ENCODE assay signal across 19 cellular contexts in the genomic region with DNA sequence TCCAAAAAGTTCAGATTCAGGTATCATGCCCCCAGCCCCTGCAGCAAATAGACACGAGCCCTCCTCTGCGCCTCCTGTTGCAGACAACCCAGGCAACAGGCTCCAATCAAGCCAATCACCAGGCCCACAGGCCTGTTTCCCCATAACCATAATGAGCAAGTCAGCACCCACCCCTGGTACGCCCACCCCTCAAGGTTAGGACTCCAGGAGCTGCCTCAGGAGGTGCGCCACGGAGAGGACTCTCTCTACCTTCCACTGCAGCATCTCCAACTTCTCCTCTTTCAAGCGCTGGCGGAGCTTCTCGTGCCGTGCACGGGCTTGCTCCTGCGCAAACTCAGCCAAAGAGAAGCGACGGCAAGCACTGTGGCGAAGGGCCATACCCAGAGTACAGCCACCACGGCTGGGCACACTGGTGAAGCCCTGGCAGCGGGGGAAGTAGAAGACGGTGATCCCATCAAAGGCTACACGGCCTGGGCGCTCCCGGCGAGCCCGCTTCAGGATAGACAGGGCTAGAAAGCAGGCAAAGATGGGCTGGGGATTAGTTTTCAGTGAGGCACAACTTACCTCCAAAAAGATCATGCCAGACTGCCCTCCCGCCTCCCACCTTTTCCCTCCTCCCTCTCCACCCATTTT. TPM values are rescaled to one million over a fixed set of nuclear protein-coding genes. Genes with fewer than 3 reads are reported as not detected.
DNase-seq lines count a peak whose midpoint lies in the region; ATAC-seq and TF ChIP-seq lines count a peak whose summit lies in the region.
"Had no signal": no experiment of that assay in that cellular context is flagged by ENCODE, and none has a peak within 500 bp of the region (broad histone marks: within the 10 kb centered on the region; RNA-seq: fewer than 3 reads in every experiment).

No MANE protein-coding gene starts in this region.

- H2AFZ ChIP-seq in trophoblast cell (ENCODE audit: insufficient read depth, low read length, poor library complexity) = no peak overlapping the region
- H2AFZ ChIP-seq: hepatocyte had no signal

- H3K27me3 Mint-ChIP-seq in activated CD4-positive, alpha-beta T cell treated with anti-CD3 and anti-CD28 coated beads for 36 hours = no peaks in the 10 kb centered on the region
- H3K27me3 Mint-ChIP-seq in HFFc6 (ENCODE audit: insufficient read depth) = peaks cover 11% of the 10 kb centered on the region
- H3K27me3 Mint-ChIP-seq in dendritic cell treated with granulocyte-macrophage colony-stimulating factor and Interleukin-4, amounts not matched to agents 40 ng/mL and 50 ng/mL, for 4 days = no peaks in the 10 kb centered on the region
- H3K27me3 Mint-ChIP-seq: stimulated activated memory B cell treated with anti-CD40 and anti-IgM and Interleukin-4, amounts not matched to agents 10 μg/mL and 1 μg/mL and 100 μg/mL, for 72 hours had no signal

- H3K18ac ChIP-seq in trophoblast cell (ENCODE audit: low read length) = peak overlapping the region; percentile 8

- no peak overlapping the region for H4K12ac ChIP-seq in trophoblast cell (ENCODE audit: low read depth, low read length)

- no peaks in the 10 kb centered on the region for H3K9me3 ChIP-seq in trophoblast cell (ENCODE audit: insufficient read depth, low read depth, low read length)
- H3K9me3 ChIP-seq: A549, pancreas, uterus had no signal

- no peak overlapping the region for H3K23ac ChIP-seq in trophoblast cell (ENCODE audit: low read length)

- peaks cover 72% of the 10 kb centered on the region for H3K4me1 Mint-ChIP-seq in activated CD4-positive, alpha-beta T cell treated with anti-CD3 and anti-CD28 coated beads for 36 hours
- peaks cover 76% of the 10 kb centered on the region for H3K4me1 Mint-ChIP-seq in HFFc6 (ENCODE audit: low read depth)
- peaks cover 91% of the 10 kb centered on the region for H3K4me1 Mint-ChIP-seq in dendritic cell treated with granulocyte-macrophage colony-stimulating factor and Interleukin-4, amounts not matched to agents 40 ng/mL and 50 ng/mL, for 4 days (ENCODE audit: low read depth)

- H3K36me3 Mint-ChIP-seq in activated CD4-positive, alpha-beta T cell treated with anti-CD3 and anti-CD28 coated beads for 36 hours (ENCODE audit: low read depth) = peaks cover 94% of the 10 kb centered on the region
- H3K36me3 Mint-ChIP-seq in HFFc6 (ENCODE audit: low read depth) = peaks cover 21% of the 10 kb centered on the region
- peaks cover 67% of the 10 kb centered on the region for H3K36me3 Mint-ChIP-seq in dendritic cell treated with granulocyte-macrophage colony-stimulating factor and Interleukin-4, amounts not matched to agents 40 ng/mL and 50 ng/mL, for 4 days (ENCODE audit: low read depth)

- ATAC-seq in activated CD4-positive, alpha-beta T cell treated with anti-CD3 and anti-CD28 coated beads for 36 hours = no peak
- ATAC-seq in HG02642 (IDR thresholded peaks at IDR 0.05; ENCODE audit: poor library complexity, unreplicated experiment) (no peak), HG03571 (IDR thresholded peaks at IDR 0.05; ENCODE audit: unreplicated experiment) (no peak), HG03354 (IDR thresholded peaks at IDR 0.05; ENCODE audit: poor library complexity, severe bottlenecking, unreplicated experiment) (no peak)
- ATAC-seq: A549; pancreas; stimulated activated memory B cell treated with anti-CD40 and anti-IgM and Interleukin-4, amounts not matched to agents 10 μg/mL and 1 μg/mL and 100 μg/mL, for 72 hours had no signal

- POLR2A ChIA-PET in activated CD4-positive, alpha-beta T cell treated with anti-CD3 and anti-CD28 coated beads for 36 hours (lab: Charles Lee) = no interaction called here

- peaks cover 24% of the 10 kb centered on the region for H3K79me2 ChIP-seq in trophoblast cell (ENCODE audit: control insufficient read depth, insufficient read depth, low read length, poor library complexity)

- peaks cover 63 to 76% of the 10 kb centered on the region in 2 experiments for H3K4me1 ChIP-seq in trophoblast cell (ENCODE audit: control insufficient read depth in 1 of 2, insufficient read depth in 2 of 2, low read length in 2 of 2)

- H3K79me1 ChIP-seq in trophoblast cell (ENCODE audit: low read length) = peaks cover 37% of the 10 kb centered on the region

- no peak for TF ChIP-seq CTCF in HFFc6 (IDR thresholded peaks at IDR 0.05)

- peak overlapping the region; percentile 8 for H3K4ac ChIP-seq in trophoblast cell (ENCODE audit: low read depth, low read length)

- intact Hi-C loops in activated CD4-positive, alpha-beta T cell treated with anti-CD3 and anti-CD28 coated beads for 36 hours (cut with DNase I, micrococcal nuclease) = no loop called here
- intact Hi-C loops in dendritic cell treated with granulocyte-macrophage colony-stimulating factor and Interleukin-4, amounts not matched to agents 40 ng/mL and 50 ng/mL, for 4 days (cut with micrococcal nuclease) = no loop called here

- H2BK120ac ChIP-seq in trophoblast cell (ENCODE audit: insufficient read depth, low read length, poor library complexity) = no peak overlapping the region

- CTCF ChIA-PET in activated CD4-positive, alpha-beta T cell treated with anti-CD3 and anti-CD28 coated beads for 36 hours (lab: Charles Lee) = interaction anchor here (0.6 to 2.9 kb wide), 6 partner anchors 11 to 144 kb away, joined by 3 to 10 read pairs (median 4); no protein-coding TSS in a partner anchor

- no peaks in the 10 kb centered on the region for H3K27me3 ChIP-seq in trophoblast cell (ENCODE audit: insufficient read depth, low read length)
- H3K27me3 ChIP-seq: hepatocyte, pancreas, uterus had no signal

- H4K8ac ChIP-seq in trophoblast cell (ENCODE audit: low read depth, low read length) = no peak overlapping the region

- H3K27ac Mint-ChIP-seq in activated CD4-positive, alpha-beta T cell treated with anti-CD3 and anti-CD28 coated beads for 36 hours = peak overlapping the region; percentile 38
- peak overlapping the region; percentile 27; the same call in 1 of the 2 replicates for H3K27ac Mint-ChIP-seq in HFFc6
- peak overlapping the region; percentile 59 for H3K27ac Mint-ChIP-seq in dendritic cell treated with granulocyte-macrophage colony-stimulating factor and Interleukin-4, amounts not matched to agents 40 ng/mL and 50 ng/mL, for 4 days

- H3K9me3 Mint-ChIP-seq in activated CD4-positive, alpha-beta T cell treated with anti-CD3 and anti-CD28 coated beads for 36 hours (ENCODE audit: low read depth) = no peaks in the 10 kb centered on the region
- no peaks in the 10 kb centered on the region for H3K9me3 Mint-ChIP-seq in HFFc6
- H3K9me3 Mint-ChIP-seq in dendritic cell treated with granulocyte-macrophage colony-stimulating factor and Interleukin-4, amounts not matched to agents 40 ng/mL and 50 ng/mL, for 4 days = no peaks in the 10 kb centered on the region
- H3K9me3 Mint-ChIP-seq: stimulated activated memory B cell treated with anti-CD40 and anti-IgM and Interleukin-4, amounts not matched to agents 10 μg/mL and 1 μg/mL and 100 μg/mL, for 72 hours had no signal

- H3K27ac ChIP-seq in trophoblast cell (ENCODE audit: low read depth, low read length) = no peak overlapping the region
- H3K27ac ChIP-seq: hepatocyte, KMS-11, pancreas, WERI-Rb-1 had no signal

- no peak overlapping the region for H3K4me2 ChIP-seq in trophoblast cell (ENCODE audit: low read length)
- H3K4me2 ChIP-seq: A549, hepatocyte, KMS-11 had no signal

- H3K9ac ChIP-seq in trophoblast cell (ENCODE audit: low read length) = no peak overlapping the region
- H3K9ac ChIP-seq: KMS-11 had no signal

- no peak overlapping the region for H2BK12ac ChIP-seq in trophoblast cell (ENCODE audit: low read length)

- no peak overlapping the region for H3K4me3 ChIP-seq in trophoblast cell (ENCODE audit: low read depth, low read length)
- H3K4me3 ChIP-seq: A549, hepatocyte, pancreas, skin epidermis, uterus had no signal

- no peak overlapping the region for H2BK5ac ChIP-seq in trophoblast cell (ENCODE audit: low read depth, low read length, poor library complexity)

- H4K91ac ChIP-seq in trophoblast cell (ENCODE audit: low read depth, low read length) = no peak overlapping the region

- H3K36me3 ChIP-seq in trophoblast cell (ENCODE audit: control insufficient read depth in 1 of 2, insufficient read depth in 2 of 2, low read length in 2 of 2) = peaks cover 47 to 60% of the 10 kb centered on the region in 2 experiments
- H3K36me3 ChIP-seq: uterus had no signal

- DNase-seq in activated CD4-positive, alpha-beta T cell treated with anti-CD3 and anti-CD28 coated beads for 36 hours = no peak
- DNase-seq in activated CD4-positive, alpha-beta T cell treated with anti-CD3 and anti-CD28 coated beads for 1 hour = no peak
- DNase-seq in HFFc6 = no peak
- DNase-seq in trophoblast cell = no peak
- DNase-seq: effector CD4-positive, alpha-beta T cell; kidney; uterus; WERI-Rb-1 had no signal

- no peak overlapping the region for H3K4me3 Mint-ChIP-seq in activated CD4-positive, alpha-beta T cell treated with anti-CD3 and anti-CD28 coated beads for 36 hours
- H3K4me3 Mint-ChIP-seq in HFFc6 = no peak overlapping the region
- no peak overlapping the region for H3K4me3 Mint-ChIP-seq in dendritic cell treated with granulocyte-macrophage colony-stimulating factor and Interleukin-4, amounts not matched to agents 40 ng/mL and 50 ng/mL, for 4 days
- H3K4me3 Mint-ChIP-seq: stimulated activated memory B cell treated with anti-CD40 and anti-IgM and Interleukin-4, amounts not matched to agents 10 μg/mL and 1 μg/mL and 100 μg/mL, for 72 hours had no signal

- H2AK5ac ChIP-seq in trophoblast cell (ENCODE audit: low read length) = no peak overlapping the region

- no CpG with 5 or more reads among the region's 23 CpGs for WGBS in trophoblast cell (ENCODE audit: extremely low coverage, insufficient coverage, insufficient read length)

- H3K14ac ChIP-seq in trophoblast cell (ENCODE audit: low read length) = no peak overlapping the region

RNA-seq across cellular contexts. Expression of gene CSRNP1, which starts 8.5 kb away (rescaled TPM):
- total RNA-seq in activated CD4-positive, alpha-beta T cell treated with anti-CD3 and anti-CD28 coated beads for 36 hours = 10 to 100 TPM; 68.3 to 78.5 TPM
- 10 to 100 TPM; 10.5 to 18.2 (median 12.5) TPM for total RNA-seq in HFFc6 (2021; fragmentation: NEBNext Ultra II Directional; extraction: Animal tissue kit (Norgen Biotek cat#: 25700))
- polyA plus RNA-seq in trophoblast cell (2013) = 35.6 and 35.8 TPM in 2 replicates

RNA-seq across cellular contexts. Expression of gene TTC21A, which starts 37.4 kb away (rescaled TPM):
- 1 to 10 TPM; 1.8 to 2.3 TPM for total RNA-seq in activated CD4-positive, alpha-beta T cell treated with anti-CD3 and anti-CD28 coated beads for 36 hours
- total RNA-seq in HFFc6 (2021; fragmentation: NEBNext Ultra II Directional; extraction: Animal tissue kit (Norgen Biotek cat#: 25700)) = 1 to 10 TPM in 5 of 6 experiments, under 1 TPM in 1; 0.91 to 2.2 (median 1.8) TPM
- 1.8 and 2.1 TPM in 2 replicates for polyA plus RNA-seq in trophoblast cell (2013)

RNA-seq across cellular contexts. Expression of gene GORASP1, which starts 37.4 kb away (rescaled TPM):
- total RNA-seq in activated CD4-positive, alpha-beta T cell treated with anti-CD3 and anti-CD28 coated beads for 36 hours = 10 to 100 TPM; 23.0 to 23.8 TPM
- 10 to 100 TPM; 42.7 to 52.1 (median 47.0) TPM for total RNA-seq in HFFc6 (2021; fragmentation: NEBNext Ultra II Directional; extraction: Animal tissue kit (Norgen Biotek cat#: 25700))
- 19.6 and 19.9 TPM in 2 replicates for polyA plus RNA-seq in trophoblast cell (2013)

RNA-seq across cellular contexts. Expression of gene XIRP1, which starts 47.5 kb away (rescaled TPM):
- total RNA-seq in activated CD4-positive, alpha-beta T cell treated with anti-CD3 and anti-CD28 coated beads for 36 hours = 1 to 10 TPM; 1.4 to 2.2 TPM
- not detected for total RNA-seq in HFFc6 (2021; fragmentation: NEBNext Ultra II Directional; extraction: Animal tissue kit (Norgen Biotek cat#: 25700))
- polyA plus RNA-seq in trophoblast cell (2013) = 0.05 and 0.07 TPM in 2 replicates
- total RNA-seq: fibroblast of lung had no signal
- polyA plus RNA-seq: A549 had no signal
